Comparison of ENCODE assay signal across 1 cellular context in genomic region chr13:59643239-59643865, GRCh38.
TF ChIP-seq lines count a peak whose summit lies in the region.

No MANE protein-coding gene starts in this region.

TF ChIP-seq in HepG2, 621 proteins besides CTCF, POLR2A, EP300 and RAD21 (continued from another document):
- TF ChIP-seq ZNF639 (CRISPR knock-in tag; conservative IDR thresholded peaks at IDR 0.05) = no peak
- no peak for TF ChIP-seq ZNF883 (CRISPR knock-in tag; IDR thresholded peaks at IDR 0.05; ENCODE audit: not compliant biosample characterization)
- TF ChIP-seq ZNF160 (CRISPR knock-in tag; IDR thresholded peaks at IDR 0.05) = no peak
- no peak for TF ChIP-seq ZNF776 (CRISPR knock-in tag; IDR thresholded peaks at IDR 0.05)
- TF ChIP-seq FOXJ3 (CRISPR knock-in tag; IDR thresholded peaks at IDR 0.05; ENCODE audit: borderline replicate concordance) = no peak
